In the genomic region with DNA sequence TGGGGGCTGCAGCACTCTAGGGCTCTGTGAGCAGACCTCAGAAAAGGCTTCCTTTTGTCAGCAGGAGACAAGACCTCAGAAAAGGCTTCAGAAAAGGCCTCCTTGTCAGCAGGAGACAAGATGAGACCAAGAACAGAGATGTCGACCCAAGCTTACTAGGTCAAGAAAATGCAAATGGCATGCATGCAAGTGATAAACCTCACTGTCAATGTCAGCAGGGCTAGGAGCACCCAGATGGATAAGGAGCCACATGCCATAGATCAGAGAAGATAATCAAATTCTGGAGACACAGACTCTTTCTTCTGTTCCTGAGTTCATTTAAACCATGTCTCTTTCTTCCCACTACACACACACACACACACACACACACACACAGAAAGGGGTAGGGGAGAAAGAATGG, we compare ENCODE assay signal across 36 cellular contexts.
"Had no signal": no experiment of that assay in that cellular context is flagged by ENCODE, and none has a peak within 500 bp of the region (broad histone marks: within the 10 kb centered on the region; RNA-seq: fewer than 3 reads in every experiment).

No MANE protein-coding gene starts in this region.

- H3K36me3 ChIP-seq: adrenal gland, brain microvascular endothelial cell, breast epithelium had no signal

- FAIRE-seq: astrocyte, TTC549 had no signal

- ATAC-seq: activated CD8-positive, alpha-beta T cell treated with anti-CD3 and anti-CD28 coated beads for 36 hours; activated naive CD4-positive, alpha-beta T cell treated with anti-CD3 and anti-CD28 coated beads, Interleukin-2, amount 50 U/mL, for 72 hours; activated T-cell treated with anti-CD3 and anti-CD28 coated beads, Interleukin-2, amount 50 U/mL, for 4 hours; activated T-cell treated with anti-CD3 and anti-CD28 coated beads, Interleukin-2, amount 50 U/mL, for 72 hours; activated T-helper 17 cell treated with anti-CD3 and anti-CD28 coated beads, Interleukin-2, amount 50 U/mL, for 72 hours; body of pancreas; T-cell had no signal

- H3K4me3 Mint-ChIP-seq: activated B cell treated with CpG ODN at 0.5 μM for 24 hours; activated CD4-positive, alpha-beta memory T cell treated with anti-CD3 and anti-CD28 coated beads for 36 hours; activated CD4-positive, alpha-beta T cell treated with anti-CD3 and anti-CD28 coated beads, Interleukin-2, amount 10 ng/mL, durations not matched to agents 24 days and 14 days; activated CD8-positive, alpha-beta T cell treated with anti-CD3 and anti-CD28 coated beads for 36 hours; activated naive CD4-positive, alpha-beta T cell treated with anti-CD3 and anti-CD28 coated beads for 36 hours; activated naive CD8-positive, alpha-beta T cell treated with anti-CD3 and anti-CD28 coated beads for 36 hours; activated T-cell treated with anti-CD3 and anti-CD28 coated beads, Interleukin-2, amount 50 U/mL, for 4 hours; activated T-cell treated with anti-CD3 and anti-CD28 coated beads, Interleukin-2, amount 50 U/mL, for 72 hours; activated T-helper 1 cell treated with anti-CD3 and anti-CD28 coated beads, Interleukin-12 subunit alpha, Interleukin-12 subunit beta, Interleukin-2, Interleukin-4 antibody, amounts not matched to agents 30 ng/mL and 10 ng/mL and 1 ng/mL, durations not matched to agents 14 hours and 24 hours and 36 hours; activated T-helper 17 cell treated with anti-CD3 and anti-CD28 coated beads, Interleukin-2, amount 50 U/mL, for 72 hours; T-cell; T-helper 2 cell treated with Interferon-gamma antibody and Interleukin-4, amounts not matched to agents 5 μg/mL and 100 μg/mL, for 36 hours had no signal

- H3K27ac ChIP-seq: adrenal gland, body of pancreas, brain microvascular endothelial cell, breast epithelium, VCaP had no signal

- H3K4me3 ChIP-seq: adrenal gland, body of pancreas, breast epithelium had no signal

- H3K4me1 ChIP-seq: adrenal gland, body of pancreas, breast epithelium had no signal

- H3K36me3 Mint-ChIP-seq: activated CD4-positive, alpha-beta memory T cell treated with anti-CD3 and anti-CD28 coated beads for 36 hours; activated naive CD4-positive, alpha-beta T cell treated with anti-CD3 and anti-CD28 coated beads, Interleukin-2, amount 50 U/mL, for 72 hours; activated naive CD8-positive, alpha-beta T cell treated with anti-CD3 and anti-CD28 coated beads for 36 hours had no signal

- DNase-seq: activated B cell treated with CpG ODN at 0.5 μM for 24 hours; activated CD4-positive, alpha-beta memory T cell treated with anti-CD3 and anti-CD28 coated beads for 36 hours; activated CD4-positive, alpha-beta T cell treated with anti-CD3 and anti-CD28 coated beads for 4 hours; activated CD4-positive, alpha-beta T cell treated with anti-CD3 and anti-CD28 coated beads, Interleukin-2, amount 10 ng/mL, durations not matched to agents 24 days and 14 days; activated CD4-positive, alpha-beta T cell treated with anti-CD3 and anti-CD28 coated beads, Interleukin-2, amount 50 U/mL, for 1 hour; activated CD4-positive, alpha-beta T cell treated with anti-CD3 and anti-CD28 coated beads, Interleukin-2, amount 50 U/mL, for 4 hours; activated CD4-positive, CD25-positive, alpha-beta regulatory T cell treated with anti-CD3 and anti-CD28 coated beads, Interleukin-2, amount 50 U/mL, for 72 hours; activated CD8-positive, alpha-beta memory T cell treated with anti-CD3 and anti-CD28 coated beads, Interleukin-2, amount 50 U/mL, for 4 hours; activated CD8-positive, alpha-beta T cell treated with anti-CD3 and anti-CD28 coated beads for 36 hours; activated effector memory CD4-positive, alpha-beta T cell treated with anti-CD3 and anti-CD28 coated beads, Interleukin-2, amount 50 U/mL, for 16 hours; activated gamma-delta T cell treated with Interleukin-2 at 50 U/mL for 16 hours; activated naive CD4-positive, alpha-beta T cell; activated naive CD4-positive, alpha-beta T cell treated with anti-CD3 and anti-CD28 coated beads for 36 hours; activated naive CD4-positive, alpha-beta T cell treated with anti-CD3 and anti-CD28 coated beads, Interleukin-2, amount 50 U/mL, for 16 hours; activated naive CD8-positive, alpha-beta T cell treated with anti-CD3 and anti-CD28 coated beads for 36 hours; activated T-cell treated with anti-CD3 and anti-CD28 coated beads for 4 hours; activated T-cell treated with anti-CD3 and anti-CD28 coated beads, Interleukin-2, amount 50 U/mL, for 1 hour; activated T-cell treated with anti-CD3 and anti-CD28 coated beads, Interleukin-2, amount 50 U/mL, for 4 hours; activated T-cell treated with anti-CD3 and anti-CD28 coated beads, Interleukin-2, amount 50 U/mL, for 72 hours; adrenal gland; amniotic stem cell; aorta; body of pancreas; brain microvascular endothelial cell; central memory CD4-positive, alpha-beta T cell; T-cell; T-helper 2 cell; T-helper 9 cell had no signal

- H3K4me1 Mint-ChIP-seq: activated B cell treated with CpG ODN at 0.5 μM for 24 hours; activated CD4-positive, alpha-beta T cell treated with anti-CD3 and anti-CD28 coated beads, Interleukin-2, amount 10 ng/mL, durations not matched to agents 24 days and 14 days; activated naive CD8-positive, alpha-beta T cell treated with anti-CD3 and anti-CD28 coated beads for 36 hours; activated T-helper 17 cell treated with anti-CD3 and anti-CD28 coated beads, Interleukin-2, amount 50 U/mL, for 72 hours; T-cell had no signal

- H3K27ac Mint-ChIP-seq: activated B cell treated with CpG ODN at 0.5 μM for 24 hours; activated CD4-positive, alpha-beta memory T cell treated with anti-CD3 and anti-CD28 coated beads for 36 hours; activated CD4-positive, alpha-beta T cell treated with anti-CD3 and anti-CD28 coated beads, Interleukin-2, amount 10 ng/mL, durations not matched to agents 24 days and 14 days; activated CD8-positive, alpha-beta T cell treated with anti-CD3 and anti-CD28 coated beads for 36 hours; activated naive CD4-positive, alpha-beta T cell treated with anti-CD3 and anti-CD28 coated beads for 36 hours; activated naive CD4-positive, alpha-beta T cell treated with anti-CD3 and anti-CD28 coated beads, Interleukin-2, amount 50 U/mL, for 72 hours; activated naive CD8-positive, alpha-beta T cell treated with anti-CD3 and anti-CD28 coated beads for 36 hours; activated T-cell treated with anti-CD3 and anti-CD28 coated beads, Interleukin-2, amount 50 U/mL, for 72 hours; activated T-helper 1 cell treated with anti-CD3 and anti-CD28 coated beads, Interleukin-12 subunit alpha, Interleukin-12 subunit beta, Interleukin-2, Interleukin-4 antibody, amounts not matched to agents 30 ng/mL and 10 ng/mL and 1 ng/mL, durations not matched to agents 14 hours and 24 hours and 36 hours; activated T-helper 17 cell treated with anti-CD3 and anti-CD28 coated beads, Interleukin-2, amount 50 U/mL, for 72 hours; T-cell; T-helper 2 cell treated with Interferon-gamma antibody and Interleukin-4, amounts not matched to agents 5 μg/mL and 100 μg/mL, for 36 hours had no signal

- H3K9me3 ChIP-seq: adrenal gland, body of pancreas, breast epithelium had no signal

- H3K27me3 ChIP-seq: adrenal gland, body of pancreas, brain microvascular endothelial cell, breast epithelium had no signal

- H3K27me3 Mint-ChIP-seq: activated B cell treated with CpG ODN at 0.5 μM for 24 hours; activated CD4-positive, alpha-beta memory T cell treated with anti-CD3 and anti-CD28 coated beads for 36 hours; activated CD8-positive, alpha-beta T cell treated with anti-CD3 and anti-CD28 coated beads for 36 hours; activated naive CD8-positive, alpha-beta T cell treated with anti-CD3 and anti-CD28 coated beads for 36 hours; activated T-helper 17 cell treated with anti-CD3 and anti-CD28 coated beads, Interleukin-2, amount 50 U/mL, for 72 hours had no signal
